ENCODE assay signal across 18 cellular contexts in genomic region chr6:24982231-24982630, GRCh38. TPM values are rescaled to one million over a fixed set of nuclear protein-coding genes. Genes with fewer than 3 reads are reported as not detected.
DNase-seq lines count a peak whose midpoint lies in the region; ATAC-seq, FAIRE-seq and TF ChIP-seq lines count a peak whose summit lies in the region.
"Had no signal": no experiment of that assay in that cellular context is flagged by ENCODE, and none has a peak within 500 bp of the region (broad histone marks: within the 10 kb centered on the region; RNA-seq: fewer than 3 reads in every experiment).

No MANE protein-coding gene starts in this region.

- no peaks in the 10 kb centered on the region for H3K9me1 ChIP-seq in keratinocyte (ENCODE audit: control insufficient read depth, extremely low read depth, insufficient read depth, low read length)

- no peak overlapping the region for H3K4me2 ChIP-seq in H9 (ENCODE audit: insufficient read depth, insufficient read length, low read length)
- H3K4me2 ChIP-seq in keratinocyte (ENCODE audit: control insufficient read depth, extremely low read depth, insufficient read depth, low read depth, low read length): no peak overlapping the region

- H4K20me1 ChIP-seq in H9 (ENCODE audit: control insufficient read depth, insufficient read depth, insufficient read length): no peaks in the 10 kb centered on the region
- H4K20me1 ChIP-seq in keratinocyte (ENCODE audit: control insufficient read depth, extremely low read depth, insufficient read depth, low read length): no peaks in the 10 kb centered on the region

- no peak overlapping the region for H3K4me3 ChIP-seq in keratinocyte (ENCODE audit: control insufficient read depth in 2 of 3, extremely low read depth in 1 of 3, insufficient read depth in 2 of 3, low read depth in 1 of 3, low read length in 3 of 3)
- no peak overlapping the region for H3K4me3 ChIP-seq in naive thymus-derived CD4-positive, alpha-beta T cell (ENCODE audit: low read length)
- H3K4me3 ChIP-seq: coronary artery, GM12878, psoas muscle, SJCRH30, transverse colon had no signal

- H2BK12ac ChIP-seq in H9 (ENCODE audit: insufficient read length, low read depth, low read length): no peak overlapping the region

- no peaks in the 10 kb centered on the region for H3K79me2 ChIP-seq in H9 (ENCODE audit: insufficient read depth, low read length)
- H3K79me2 ChIP-seq in keratinocyte (ENCODE audit: control insufficient read depth, insufficient read depth, low read length): no peaks in the 10 kb centered on the region

- H2BK120ac ChIP-seq in H9 (ENCODE audit: low read depth, low read length, poor library complexity, severe bottlenecking): no peak overlapping the region

- H2AFZ ChIP-seq in H9 (ENCODE audit: low read length) (no peak overlapping the region), keratinocyte (ENCODE audit: control insufficient read depth, low read length) (no peak overlapping the region)

- no peak overlapping the region for H3K56ac ChIP-seq in H9 (ENCODE audit: insufficient read length, low read depth, low read length)

- ATAC-seq in naive thymus-derived CD4-positive, alpha-beta T cell: no peak
- no peak for ATAC-seq in GM21390 (IDR thresholded peaks at IDR 0.05; ENCODE audit: unreplicated experiment)
- ATAC-seq: activated naive CD8-positive, alpha-beta T cell treated with anti-CD3 and anti-CD28 coated beads, Interleukin-2, amount 50 U/mL, for 24 hours; esophagus mucosa; GM12878; psoas muscle had no signal

- H3K4me3 Mint-ChIP-seq in H9: peak overlapping the region in 1 of 2 experiments; percentile 41; a peak in 2 of 5 replicates
- no peak overlapping the region for H3K4me3 Mint-ChIP-seq in naive thymus-derived CD4-positive, alpha-beta T cell
- H3K4me3 Mint-ChIP-seq: activated naive CD8-positive, alpha-beta T cell treated with anti-CD3 and anti-CD28 coated beads, Interleukin-2, amount 50 U/mL, for 24 hours had no signal

- peaks cover 85 to 87% of the 10 kb centered on the region in 2 experiments for H3K4me1 Mint-ChIP-seq in H9
- H3K4me1 Mint-ChIP-seq in naive thymus-derived CD4-positive, alpha-beta T cell: peaks cover 43 to 96% (median 76%) of the 10 kb centered on the region in 7 donors

- intact Hi-C loops in naive thymus-derived CD4-positive, alpha-beta T cell (cut with micrococcal nuclease): loop anchor here in 1 of 2 donors (1.0 kb wide), 2 partner anchors 12 to 33 kb away; no protein-coding TSS in a partner anchor

- H3K79me1 ChIP-seq in H9 (ENCODE audit: insufficient read depth, low read depth, low read length, poor library complexity, severe bottlenecking): no peaks in the 10 kb centered on the region

- H3K27ac ChIP-seq in H9 (ENCODE audit: insufficient read length, low read depth, low read length): peak overlapping the region; percentile 95
- H3K27ac ChIP-seq in keratinocyte (ENCODE audit: control insufficient read depth, insufficient read depth, low read length): no peak overlapping the region
- H3K27ac ChIP-seq in naive thymus-derived CD4-positive, alpha-beta T cell (ENCODE audit: low read depth, low read length): no peak overlapping the region
- H3K27ac ChIP-seq: coronary artery, psoas muscle, SJCRH30, transverse colon, VCaP had no signal

- no peak overlapping the region for H3T11ph ChIP-seq in H9 (ENCODE audit: low read length)

- no peak overlapping the region for H2AK5ac ChIP-seq in H9 (ENCODE audit: insufficient read length, low read length)

- DNase-seq in AG08395 (ENCODE audit: low spot score) (peak; percentile 34), H9 (no peak), astrocyte of the hippocampus (ENCODE audit: low read depth, low spot score) (peak; percentile 54), keratinocyte (ENCODE audit: low read depth, low spot score) (no peak), RPMI8226 (no peak)
- no peak for DNase-seq in naive thymus-derived CD4-positive, alpha-beta T cell
- DNase-seq in activated CD4-positive, alpha-beta T cell treated with anti-CD3 and anti-CD28 coated beads, Interleukin-2, amount 50 U/mL, for 1 hour: no peak
- DNase-seq: activated naive CD8-positive, alpha-beta T cell treated with anti-CD3 and anti-CD28 coated beads, Interleukin-2, amount 50 U/mL, for 24 hours; NCI-H2029; NK-92 treated with Interleukin-12 subunit alpha and Interleukin-12 subunit beta, amount 100 ng/mL, for 24 hours; psoas muscle; SJCRH30; transverse colon had no signal

- H4K8ac ChIP-seq in H9 (replicated peaks; ENCODE audit: insufficient read length, low read depth, low read length): no peak overlapping the region

- CTCF ChIA-PET in naive thymus-derived CD4-positive, alpha-beta T cell (lab: Charles Lee): interaction anchor here (0.7 to 2.8 kb wide), 5 partner anchors 10 to 126 kb away, joined by 3 to 15 read pairs (median 4); no protein-coding TSS in a partner anchor

- dilution Hi-C loops in keratinocyte (cut with MboI; ENCODE audit: extremely low pct_ligation_motif_present, low sequenced_read_pairs): loop anchor here (25.0 kb wide), 1 partner anchor 120 kb away; no protein-coding TSS in a partner anchor

- H3K36me3 ChIP-seq in keratinocyte (ENCODE audit: control insufficient read depth in 2 of 2, extremely low read depth in 1 of 2, insufficient read depth in 2 of 2, low read length in 2 of 2): no peaks in the 10 kb centered on the region
- no peaks in the 10 kb centered on the region for H3K36me3 ChIP-seq in naive thymus-derived CD4-positive, alpha-beta T cell (ENCODE audit: control insufficient read depth in 2 of 3, insufficient read depth in 3 of 3, low read length in 3 of 3)
- H3K36me3 ChIP-seq: SJCRH30, transverse colon had no signal

- H4K91ac ChIP-seq in H9 (ENCODE audit: insufficient read length, low read depth, low read length): no peak overlapping the region

- H3K9me3 ChIP-seq in H9 (ENCODE audit: control insufficient read depth, low read depth, low read length): no peaks in the 10 kb centered on the region
- H3K9me3 ChIP-seq in keratinocyte (ENCODE audit: control insufficient read depth, low read depth, low read length): no peaks in the 10 kb centered on the region
- no peaks in the 10 kb centered on the region for H3K9me3 ChIP-seq in naive thymus-derived CD4-positive, alpha-beta T cell (ENCODE audit: control insufficient read depth in 2 of 3, low read length in 3 of 3)
- H3K9me3 ChIP-seq: psoas muscle, SJCRH30 had no signal

- no peak overlapping the region for H3K23ac ChIP-seq in H9 (ENCODE audit: insufficient read length, low read depth, low read length)

- H3K9me3 Mint-ChIP-seq in H9: peaks cover 3 to 8% of the 10 kb centered on the region in 2 experiments
- peaks cover 0 to 11% (median 2%) of the 10 kb centered on the region in 11 donors for H3K9me3 Mint-ChIP-seq in naive thymus-derived CD4-positive, alpha-beta T cell
- H3K9me3 Mint-ChIP-seq: activated naive CD8-positive, alpha-beta T cell treated with anti-CD3 and anti-CD28 coated beads, Interleukin-2, amount 50 U/mL, for 24 hours had no signal

- H3K23me2 ChIP-seq in H9 (ENCODE audit: insufficient read length, low read depth, low read length, poor library complexity, severe bottlenecking): no peaks in the 10 kb centered on the region

- no peak overlapping the region for H3K18ac ChIP-seq in H9 (ENCODE audit: insufficient read length, low read depth, low read length)

- POLR2A ChIA-PET in naive thymus-derived CD4-positive, alpha-beta T cell (lab: Charles Lee): interaction anchor here (0.6 to 55.8 kb wide), 9 partner anchors 9 to 1336 kb away, joined by 3 to 1138 read pairs (median 3); partner anchors contain the start of gene RIPOR2

- H3K27me3 Mint-ChIP-seq in H9 (ENCODE audit: low read depth): no peaks in the 10 kb centered on the region; the same call in 1 of the 2 replicates
- no peaks in the 10 kb centered on the region for H3K27me3 Mint-ChIP-seq in naive thymus-derived CD4-positive, alpha-beta T cell
- H3K27me3 Mint-ChIP-seq: activated naive CD8-positive, alpha-beta T cell treated with anti-CD3 and anti-CD28 coated beads, Interleukin-2, amount 50 U/mL, for 24 hours had no signal

- peak; percentile 23 for FAIRE-seq in keratinocyte (lab: Jason Lieb, UNC)
- FAIRE-seq: GM12878 had no signal

- H2BK20ac ChIP-seq in H9 (ENCODE audit: low read depth, low read length, poor library complexity, severe bottlenecking): no peak overlapping the region

- peaks cover 6 to 10% (median 8%) of the 10 kb centered on the region in 3 experiments for H3K36me3 Mint-ChIP-seq in H9 (ENCODE audit: insufficient read depth in 1 of 3, low read depth in 3 of 3)
- H3K36me3 Mint-ChIP-seq in naive thymus-derived CD4-positive, alpha-beta T cell: peaks cover 0 to 21% (median 3%) of the 10 kb centered on the region in 5 donors

- H3K27me3 ChIP-seq in H9 (ENCODE audit: insufficient read depth, low read length) (no peaks in the 10 kb centered on the region), keratinocyte (ENCODE audit: control insufficient read depth, extremely low read depth, insufficient read depth, low read length) (no peaks in the 10 kb centered on the region)
- H3K27me3 ChIP-seq in naive thymus-derived CD4-positive, alpha-beta T cell (ENCODE audit: control insufficient read depth in 2 of 2, insufficient read depth in 2 of 2, low read length in 2 of 2): no peaks in the 10 kb centered on the region
- H3K27me3 ChIP-seq: SJCRH30, transverse colon had no signal

- H2BK5ac ChIP-seq in H9 (ENCODE audit: insufficient read length, low read length): no peak overlapping the region

- H2BK15ac ChIP-seq in H9 (ENCODE audit: low read depth, low read length): no peak overlapping the region

- no peak overlapping the region for H3K9ac ChIP-seq in H9 (ENCODE audit: extremely low read depth, insufficient read length, low read length)
- H3K9ac ChIP-seq in keratinocyte (ENCODE audit: control insufficient read depth, extremely low read depth, insufficient read depth, low read length): no peak overlapping the region

- no peak overlapping the region for H3K4ac ChIP-seq in H9 (ENCODE audit: low read depth, low read length)

- peak overlapping the region; percentile 39 to 100 (median 99) for H3K27ac Mint-ChIP-seq in H9
- H3K27ac Mint-ChIP-seq in naive thymus-derived CD4-positive, alpha-beta T cell: peak overlapping the region in 1 of 9 donors; percentile 34
- H3K27ac Mint-ChIP-seq: activated naive CD8-positive, alpha-beta T cell treated with anti-CD3 and anti-CD28 coated beads, Interleukin-2, amount 50 U/mL, for 24 hours had no signal

- TF ChIP-seq CTCF in H9 (conservative IDR thresholded peaks at IDR 0.05) (no peak), keratinocyte (optimal IDR thresholded peaks at IDR 0.05 in 1 of 3, IDR thresholded peaks at IDR 0.05 in 1 of 3, conservative IDR thresholded peaks at IDR 0.05 in 1 of 3; ENCODE audit: extremely low read depth in 1 of 3, insufficient read depth in 2 of 3, low read length in 3 of 3) (no peak)

- no peak overlapping the region for H4K5ac ChIP-seq in H9 (ENCODE audit: insufficient read length, low read depth, low read length)

- H3K4me1 ChIP-seq in H9 (ENCODE audit: insufficient read depth, low read length) (peaks cover 20% of the 10 kb centered on the region; the same call in 1 of the 2 replicates), keratinocyte (ENCODE audit: control insufficient read depth, extremely low read depth, insufficient read depth, low read length) (peaks cover 12% of the 10 kb centered on the region)
- H3K4me1 ChIP-seq in naive thymus-derived CD4-positive, alpha-beta T cell (ENCODE audit: control insufficient read depth in 2 of 2, insufficient read depth in 2 of 2, low read length in 2 of 2): peaks cover 27 to 33% of the 10 kb centered on the region in 2 donors
- H3K4me1 ChIP-seq: SJCRH30, transverse colon had no signal

- no peak overlapping the region for H3K14ac ChIP-seq in H9 (ENCODE audit: insufficient read depth, low read length)

RNA-seq across cellular contexts. Expression of gene RIPOR2, which starts 46.5 kb away (rescaled TPM):
- 5.0 and 5.1 TPM in 2 replicates for total RNA-seq in H9 (2021)
- polyA plus RNA-seq in keratinocyte: 0.01 to 0.07 TPM (median 0.01 TPM) in 3 replicates
- polyA plus RNA-seq in keratinocyte (2011; ENCODE audit: low read depth): 0.29 TPM
- 0.01 and 0.02 TPM in 2 replicates for polyA plus RNA-seq in keratinocyte (2011; cell fraction: cytosol; rRNA removed)
- 0.06 and 0.07 TPM in 2 replicates for polyA plus RNA-seq in keratinocyte (2011; cell fraction: nucleus; rRNA removed)
- polyA plus RNA-seq in keratinocyte (2012; ENCODE audit: low replicate concordance): 0.10 TPM in 1 of 2 replicates, not detected in the other
- polyA minus RNA-seq in keratinocyte: 0.10 TPM in 1 of 3 replicates, not detected in the others
- polyA minus RNA-seq in keratinocyte (2011; cell fraction: cytosol; rRNA and poly(A)+ RNA removed): not detected
- polyA minus RNA-seq in keratinocyte (2011; cell fraction: nucleus; rRNA and poly(A)+ RNA removed): not detected in 2 replicates
- total RNA-seq in naive thymus-derived CD4-positive, alpha-beta T cell: 100 to 1,000 TPM; 246 to 576 (median 431) TPM
- polyA plus RNA-seq in naive thymus-derived CD4-positive, alpha-beta T cell: 100 to 1,000 TPM; 532 to 813 TPM

Comparison
In these comparisons a context has a peak if more than half of its experiments do, and no peak if none do; other contexts are left out.
1. DNase-seq: peak in AG08395 (single experiment) and astrocyte of the hippocampus (single experiment); none in H9 (single experiment), keratinocyte (single experiment), naive thymus-derived CD4-positive, alpha-beta T cell (0 of 9), activated CD4-positive, alpha-beta T cell treated with anti-CD3 and anti-CD28 coated beads, Interleukin-2, amount 50 U/mL, for 1 hour (single experiment) and RPMI8226 (single experiment).
2. RNA of gene RIPOR2, which starts 46.5 kb away (total RNA-seq): 246 to 576 TPM in naive thymus-derived CD4-positive, alpha-beta T cell; 5.0 to 5.1 TPM in H9; every median in the first group is over 10 times any median in the second.